ENCODE assay signal across 8 cellular contexts in genomic region chr1:247373721-247374141, GRCh38. TPM values are rescaled to one million over a fixed set of nuclear protein-coding genes. Genes with fewer than 3 reads are reported as not detected.
DNase-seq lines count a peak whose midpoint lies in the region; ATAC-seq and TF ChIP-seq lines count a peak whose summit lies in the region.

No MANE protein-coding gene starts in this region.

- 9 to 27% methylated on average over 26 of the region's 26 CpGs for WGBS in testis, 2 donors

- H3K4me1 ChIP-seq in testis, result no peaks in the 10 kb centered on the region

- DNase-seq in SIG-M5 treated with dmso at 0.1 percent for 504 hours (lab: John Stamatoyannopoulos, UW; ENCODE audit: unreplicated experiment) (peak; percentile 55), SIG-M5 (lab: John Stamatoyannopoulos, UW) (no peak), NAMALWA (ENCODE audit: low spot score) (peak; percentile 60), nephron progenitor cell (peak; percentile 24), testis (peak; percentile 69)
- DNase-seq in activated CD8-positive, alpha-beta memory T cell treated with anti-CD3 and anti-CD28 coated beads for 4 hours (ENCODE audit: low read depth in 2 of 2), result peak; percentile 15 to 17

- ATAC-seq in esophagus mucosa (peak; percentile 56), GM19324 (IDR thresholded peaks at IDR 0.05; ENCODE audit: low FRiP score, unreplicated experiment) (no peak)

- no peaks in the 10 kb centered on the region for H3K27me3 ChIP-seq in testis

- no peak overlapping the region for H3K4me3 Mint-ChIP-seq in nephron progenitor cell

- peak overlapping the region; percentile 27 to 42 for H3K4me3 ChIP-seq in testis

- H3K27me3 Mint-ChIP-seq in nephron progenitor cell (ENCODE audit: low read depth, poor library complexity), result peaks cover 10% of the 10 kb centered on the region

- no peak for TF ChIP-seq POLR2A in testis (IDR thresholded peaks at IDR 0.05)

- peaks cover 40% of the 10 kb centered on the region for H3K4me1 Mint-ChIP-seq in nephron progenitor cell

- H3K36me3 ChIP-seq in testis (ENCODE audit: low read depth, missing control alignments), result no peaks in the 10 kb centered on the region

- H3K36me3 Mint-ChIP-seq in nephron progenitor cell (ENCODE audit: low read depth), result peaks cover 43% of the 10 kb centered on the region

- H3K27ac ChIP-seq in testis, result no peak overlapping the region

- intact Hi-C loops in testis (cut with DNase I; ENCODE audit: low total_unique reads), result no loop called here

- no peaks in the 10 kb centered on the region for H3K9me3 ChIP-seq in testis

- H3K27ac Mint-ChIP-seq in nephron progenitor cell, result no peak overlapping the region

- peaks cover 35% of the 10 kb centered on the region for H3K9me3 Mint-ChIP-seq in nephron progenitor cell

- TF ChIP-seq CTCF in nephron progenitor cell (IDR thresholded peaks at IDR 0.05), result no peak
- peak; percentile 27 to 53 (median 28) for TF ChIP-seq CTCF in testis (IDR thresholded peaks at IDR 0.05)

RNA-seq across cellular contexts. Expression of gene ZNF496, which starts 42.1 kb away (rescaled TPM):
- total RNA-seq in esophagus mucosa (6.8 TPM), testis (10 to 100 TPM; 61.6 to 71.1 TPM)
- 45.0 TPM for polyA plus RNA-seq in testis (ENCODE audit: insufficient read depth, low read depth, low replicate concordance)

RNA-seq across cellular contexts. Expression of gene NLRP3, which starts 42.2 kb away (rescaled TPM):
- total RNA-seq in esophagus mucosa (0.36 TPM), testis (1 to 10 TPM in 1 of 2 donors, under 1 TPM in 1; 0.31 to 1.4 TPM)
- polyA plus RNA-seq in testis (ENCODE audit: insufficient read depth, low read depth, low replicate concordance), result 0.92 TPM
